Comparison of ENCODE assay signal across 1 cellular context in genomic region chr18:79586436-79587297, GRCh38.
TF ChIP-seq lines count a peak whose summit lies in the region.

No MANE protein-coding gene starts in this region.

TF ChIP-seq in WTC11, 78 proteins besides CTCF, POLR2A, EP300 and RAD21:
- TF ChIP-seq AR (CRISPR knock-in tag; IDR thresholded peaks at IDR 0.05) (no peak), ZNF423 (CRISPR knock-in tag; IDR thresholded peaks at IDR 0.05) (no peak), CDX4 (CRISPR knock-in tag; IDR thresholded peaks at IDR 0.05; ENCODE audit: borderline replicate concordance) (no peak), TEAD4 (CRISPR knock-in tag; IDR thresholded peaks at IDR 0.05) (no peak)
